1 cellular context compared by ENCODE assay signal in genomic region chr10:116470071-116470470, GRCh38.
TF ChIP-seq lines count a peak whose summit lies in the region.

No MANE protein-coding gene starts in this region.

TF ChIP-seq in H1, 55 proteins besides CTCF, POLR2A, EP300 and RAD21 (continued from another document):
- TF ChIP-seq CHD7 (IDR thresholded peaks at IDR 0.05; ENCODE audit: insufficient replicate concordance, low read length) (no peak), CTBP2 (IDR thresholded peaks at IDR 0.05; ENCODE audit: borderline replicate concordance, insufficient read depth, insufficient read length, low read length) (no peak), POLR2AphosphoS5 (IDR thresholded peaks at IDR 0.05; ENCODE audit: low read depth, low read length) (no peak), RXRA (IDR thresholded peaks at IDR 0.05; ENCODE audit: insufficient read depth, low read depth, low read length) (no peak), GTF2F1 (IDR thresholded peaks at IDR 0.05; ENCODE audit: borderline replicate concordance, low read depth, low read length) (no peak), KDM1A (IDR thresholded peaks at IDR 0.05; ENCODE audit: borderline replicate concordance, low read length) (no peak), EGR1 (IDR thresholded peaks at IDR 0.05; ENCODE audit: borderline replicate concordance, low read depth, low read length) (no peak), TAF7 (optimal IDR thresholded peaks at IDR 0.05; ENCODE audit: borderline replicate concordance, low read depth, low read length) (no peak)
